In genomic region chr14:81743605-81744004, GRCh38 we compare ENCODE assay signal across 25 cellular contexts.
"Had no signal": no experiment of that assay in that cellular context is flagged by ENCODE, and none has a peak within 500 bp of the region (broad histone marks: within the 10 kb centered on the region; RNA-seq: fewer than 3 reads in every experiment).

No MANE protein-coding gene starts in this region.

- DNase-seq: activated CD4-positive, alpha-beta memory T cell treated with anti-CD3 and anti-CD28 coated beads, Interleukin-2, amount 10 ng/mL, durations not matched to agents 7 days and 5 days; activated CD4-positive, alpha-beta T cell treated with anti-CD3 and anti-CD28 coated beads for 4 hours; activated CD4-positive, alpha-beta T cell treated with anti-CD3 and anti-CD28 coated beads, Interleukin-2, amount 10 ng/mL, durations not matched to agents 7 days and 5 days; activated CD4-positive, alpha-beta T cell treated with anti-CD3 and anti-CD28 coated beads, Interleukin-2, amount 50 U/mL, for 4 hours; activated CD4-positive, CD25-positive, alpha-beta regulatory T cell; activated CD4-positive, CD25-positive, alpha-beta regulatory T cell treated with anti-CD3 and anti-CD28 coated beads, Interleukin-2, amount 50 U/mL, for 72 hours; activated CD8-positive, alpha-beta memory T cell treated with anti-CD3 and anti-CD28 coated beads, Interleukin-2, amount 50 U/mL, for 48 hours; activated gamma-delta T cell; activated naive CD4-positive, alpha-beta T cell; activated naive CD4-positive, alpha-beta T cell treated with anti-CD3 and anti-CD28 coated beads, Interleukin-2, amount 10 ng/mL, durations not matched to agents 7 days and 5 days; activated naive CD8-positive, alpha-beta T cell treated with anti-CD3 and anti-CD28 coated beads, Interleukin-2, amount 10 ng/mL, durations not matched to agents 7 days and 5 days; activated T-cell treated with anti-CD3 and anti-CD28 coated beads for 4 hours; activated T-cell treated with anti-CD3 and anti-CD28 coated beads, Interleukin-2, amount 50 U/mL, for 24 hours; activated T-cell treated with anti-CD3 and anti-CD28 coated beads, Interleukin-2, amount 50 U/mL, for 72 hours; cortex of kidney; dermis blood vessel endothelial cell; effector CD4-positive, alpha-beta T cell; effector memory CD8-positive, alpha-beta T cell; erythroblast; foreskin keratinocyte; gastrocnemius medialis; glutamatergic neuron; heart right ventricle; T-helper 1 cell; T-helper 17 cell had no signal
